8 cellular contexts compared by ENCODE assay signal in genomic region chr1:24704411-24705259, GRCh38. TPM values are rescaled to one million over a fixed set of nuclear protein-coding genes. Genes with fewer than 3 reads are reported as not detected.
DNase-seq lines count a peak whose midpoint lies in the region; ATAC-seq and TF ChIP-seq lines count a peak whose summit lies in the region.

No MANE protein-coding gene starts in this region.

- H3K4me1 ChIP-seq in ES-I3 (ENCODE audit: insufficient read depth, low read length): peaks cover 19% of the 10 kb centered on the region
- H3K4me1 ChIP-seq in esophagus squamous epithelium: peaks cover 0 to 21% (median 0%) of the 10 kb centered on the region in 3 donors
- H3K4me1 ChIP-seq in osteoblast (ENCODE audit: insufficient read depth, low read length): peaks cover 41% of the 10 kb centered on the region

- H3K27ac ChIP-seq in esophagus squamous epithelium (peak overlapping the region in 3 of 4 donors; percentile 60 to 72 (median 71)), osteoblast (ENCODE audit: low read depth, low read length) (peak overlapping the region; percentile 95)

- H3K4me3 ChIP-seq in esophagus squamous epithelium (peak overlapping the region in 1 of 4 donors; percentile 30), osteoblast (ENCODE audit: insufficient read depth, low read length) (no peak overlapping the region)

- peaks cover 0 to 8% of the 10 kb centered on the region in 2 donors for H3K27me3 Mint-ChIP-seq in effector memory CD8-positive, alpha-beta T cell

- DNase-seq in NCI-H748 (lab: John Stamatoyannopoulos, UW; ENCODE audit: unreplicated experiment) (peak; percentile 65), esophagus squamous epithelium (lab: John Stamatoyannopoulos, UW) (no peak), osteoblast (ENCODE audit: insufficient read length, low spot score, missing footprints) (peak; percentile 89), Kasumi-1 (lab: John Stamatoyannopoulos, UW) (no peak)
- DNase-seq in stimulated activated CD4-positive, alpha-beta T cell treated with anti-CD3 and anti-CD28 coated beads, Interleukin-4, amount 100 ng/mL, for 4 hours: no peak
- no peak for DNase-seq in effector memory CD8-positive, alpha-beta T cell

- no peak for ATAC-seq in GM19455 (IDR thresholded peaks at IDR 0.05; ENCODE audit: unreplicated experiment)
- no peak for ATAC-seq in effector memory CD8-positive, alpha-beta T cell (replicated peaks)

- peak overlapping the region; percentile 76 for H3K4me2 ChIP-seq in osteoblast (ENCODE audit: insufficient read depth, low read length)

- no peaks in the 10 kb centered on the region for H3K9me3 Mint-ChIP-seq in effector memory CD8-positive, alpha-beta T cell

- no peaks in the 10 kb centered on the region for H4K20me1 ChIP-seq in osteoblast (ENCODE audit: insufficient read depth, low read length)

- H3K36me3 ChIP-seq in ES-I3 (ENCODE audit: insufficient read depth, low read length) (no peaks in the 10 kb centered on the region), esophagus squamous epithelium (no peaks in the 10 kb centered on the region), osteoblast (ENCODE audit: insufficient read depth, low read length) (no peaks in the 10 kb centered on the region)

- H3K9me3 ChIP-seq in ES-I3 (ENCODE audit: control insufficient read depth, insufficient read depth, low read length) (no peaks in the 10 kb centered on the region), esophagus squamous epithelium (no peaks in the 10 kb centered on the region), osteoblast (ENCODE audit: low read depth, low read length) (no peaks in the 10 kb centered on the region)

- no peak overlapping the region for H3K27ac Mint-ChIP-seq in effector memory CD8-positive, alpha-beta T cell

- no peaks in the 10 kb centered on the region for H3K27me3 ChIP-seq in esophagus squamous epithelium
- H3K27me3 ChIP-seq in osteoblast (ENCODE audit: insufficient read depth, low read length): no peaks in the 10 kb centered on the region

- TF ChIP-seq POLR2A in esophagus squamous epithelium (IDR thresholded peaks at IDR 0.05): no peak

- WGBS in esophagus squamous epithelium, 2 donors: 57 to 62% methylated on average over 14 to 15 of the region's 16 CpGs

- H2AFZ ChIP-seq in osteoblast (ENCODE audit: low read length): peak overlapping the region; percentile 63

- peak overlapping the region; percentile 29; the same call in 1 of the 2 replicates for H3K9ac ChIP-seq in ES-I3 (ENCODE audit: low read depth, low read length)

- peaks cover 12% of the 10 kb centered on the region for H3K36me3 Mint-ChIP-seq in effector memory CD8-positive, alpha-beta T cell (ENCODE audit: insufficient read depth)

- intact Hi-C loops in esophagus squamous epithelium (cut with DNase I): no loop called here

- H3K4me3 Mint-ChIP-seq in effector memory CD8-positive, alpha-beta T cell: no peak overlapping the region

- TF ChIP-seq CTCF in esophagus squamous epithelium (IDR thresholded peaks at IDR 0.05) (no peak), osteoblast (IDR thresholded peaks at IDR 0.05; ENCODE audit: extremely low read depth, low read depth, low read length) (no peak)

- H3K4me1 Mint-ChIP-seq in effector memory CD8-positive, alpha-beta T cell (ENCODE audit: low read depth in 2 of 2): peaks cover 6% of the 10 kb centered on the region in 2 donors

- H3K79me2 ChIP-seq in osteoblast (ENCODE audit: insufficient read depth, low read length): no peaks in the 10 kb centered on the region

RNA-seq across cellular contexts. Expression of gene CLIC4, which starts 40.6 kb away (rescaled TPM):
- 100 to 1,000 TPM in 1 of 4 donors, 10 to 100 TPM in 3; 22.3 to 204 (median 69.0) TPM for total RNA-seq in esophagus squamous epithelium
- total RNA-seq in osteoblast: 697 and 711 TPM in 2 replicates

Comparison
In these comparisons a context has a peak if more than half of its experiments do, and no peak if none do; other contexts are left out.
1. DNase-seq: peak in NCI-H748 (single experiment) and osteoblast (single experiment); none in esophagus squamous epithelium (single experiment), stimulated activated CD4-positive, alpha-beta T cell treated with anti-CD3 and anti-CD28 coated beads, Interleukin-4, amount 100 ng/mL, for 4 hours (0 of 2), effector memory CD8-positive, alpha-beta T cell (0 of 3) and Kasumi-1 (0 of 2).